Comparison of ENCODE assay signal across 1 cellular context in the genomic region with DNA sequence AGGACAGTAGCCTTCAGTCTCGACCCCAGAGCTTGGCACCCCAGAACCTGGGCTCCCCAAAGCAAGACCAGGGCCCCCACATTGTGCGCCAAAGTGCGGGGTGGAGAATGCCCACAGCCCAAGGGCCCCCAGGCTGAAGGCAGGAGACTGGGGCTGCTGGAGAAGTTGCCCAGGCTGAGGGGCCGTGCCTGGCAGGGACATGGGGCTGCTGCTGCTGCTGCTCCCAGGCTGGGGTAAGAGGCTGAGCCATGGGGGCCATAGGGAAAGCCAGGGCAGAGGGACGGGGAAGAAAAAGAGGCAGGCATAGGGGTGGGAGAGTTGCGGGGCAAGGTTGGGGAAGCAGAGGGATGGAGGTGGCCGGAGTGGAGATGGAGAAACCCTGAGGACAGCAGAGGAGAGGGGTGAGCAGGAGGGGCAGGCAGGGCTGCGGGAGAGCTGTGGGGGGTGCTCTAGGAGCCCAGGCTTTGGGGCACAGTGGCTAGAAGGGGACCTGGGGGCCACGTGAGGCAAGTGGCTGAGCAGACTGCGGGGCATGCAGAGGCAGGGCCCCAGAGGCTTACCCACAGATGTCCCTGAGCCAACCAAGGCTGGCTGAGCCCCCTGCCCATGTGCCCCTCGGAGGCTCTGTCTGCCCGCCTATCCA.
TF ChIP-seq lines count a peak whose summit lies in the region.

No MANE protein-coding gene starts in this region.

TF ChIP-seq in GM23338, 12 proteins besides CTCF, POLR2A, EP300 and RAD21 (continued from another document):
- TF ChIP-seq, protein P1, sequence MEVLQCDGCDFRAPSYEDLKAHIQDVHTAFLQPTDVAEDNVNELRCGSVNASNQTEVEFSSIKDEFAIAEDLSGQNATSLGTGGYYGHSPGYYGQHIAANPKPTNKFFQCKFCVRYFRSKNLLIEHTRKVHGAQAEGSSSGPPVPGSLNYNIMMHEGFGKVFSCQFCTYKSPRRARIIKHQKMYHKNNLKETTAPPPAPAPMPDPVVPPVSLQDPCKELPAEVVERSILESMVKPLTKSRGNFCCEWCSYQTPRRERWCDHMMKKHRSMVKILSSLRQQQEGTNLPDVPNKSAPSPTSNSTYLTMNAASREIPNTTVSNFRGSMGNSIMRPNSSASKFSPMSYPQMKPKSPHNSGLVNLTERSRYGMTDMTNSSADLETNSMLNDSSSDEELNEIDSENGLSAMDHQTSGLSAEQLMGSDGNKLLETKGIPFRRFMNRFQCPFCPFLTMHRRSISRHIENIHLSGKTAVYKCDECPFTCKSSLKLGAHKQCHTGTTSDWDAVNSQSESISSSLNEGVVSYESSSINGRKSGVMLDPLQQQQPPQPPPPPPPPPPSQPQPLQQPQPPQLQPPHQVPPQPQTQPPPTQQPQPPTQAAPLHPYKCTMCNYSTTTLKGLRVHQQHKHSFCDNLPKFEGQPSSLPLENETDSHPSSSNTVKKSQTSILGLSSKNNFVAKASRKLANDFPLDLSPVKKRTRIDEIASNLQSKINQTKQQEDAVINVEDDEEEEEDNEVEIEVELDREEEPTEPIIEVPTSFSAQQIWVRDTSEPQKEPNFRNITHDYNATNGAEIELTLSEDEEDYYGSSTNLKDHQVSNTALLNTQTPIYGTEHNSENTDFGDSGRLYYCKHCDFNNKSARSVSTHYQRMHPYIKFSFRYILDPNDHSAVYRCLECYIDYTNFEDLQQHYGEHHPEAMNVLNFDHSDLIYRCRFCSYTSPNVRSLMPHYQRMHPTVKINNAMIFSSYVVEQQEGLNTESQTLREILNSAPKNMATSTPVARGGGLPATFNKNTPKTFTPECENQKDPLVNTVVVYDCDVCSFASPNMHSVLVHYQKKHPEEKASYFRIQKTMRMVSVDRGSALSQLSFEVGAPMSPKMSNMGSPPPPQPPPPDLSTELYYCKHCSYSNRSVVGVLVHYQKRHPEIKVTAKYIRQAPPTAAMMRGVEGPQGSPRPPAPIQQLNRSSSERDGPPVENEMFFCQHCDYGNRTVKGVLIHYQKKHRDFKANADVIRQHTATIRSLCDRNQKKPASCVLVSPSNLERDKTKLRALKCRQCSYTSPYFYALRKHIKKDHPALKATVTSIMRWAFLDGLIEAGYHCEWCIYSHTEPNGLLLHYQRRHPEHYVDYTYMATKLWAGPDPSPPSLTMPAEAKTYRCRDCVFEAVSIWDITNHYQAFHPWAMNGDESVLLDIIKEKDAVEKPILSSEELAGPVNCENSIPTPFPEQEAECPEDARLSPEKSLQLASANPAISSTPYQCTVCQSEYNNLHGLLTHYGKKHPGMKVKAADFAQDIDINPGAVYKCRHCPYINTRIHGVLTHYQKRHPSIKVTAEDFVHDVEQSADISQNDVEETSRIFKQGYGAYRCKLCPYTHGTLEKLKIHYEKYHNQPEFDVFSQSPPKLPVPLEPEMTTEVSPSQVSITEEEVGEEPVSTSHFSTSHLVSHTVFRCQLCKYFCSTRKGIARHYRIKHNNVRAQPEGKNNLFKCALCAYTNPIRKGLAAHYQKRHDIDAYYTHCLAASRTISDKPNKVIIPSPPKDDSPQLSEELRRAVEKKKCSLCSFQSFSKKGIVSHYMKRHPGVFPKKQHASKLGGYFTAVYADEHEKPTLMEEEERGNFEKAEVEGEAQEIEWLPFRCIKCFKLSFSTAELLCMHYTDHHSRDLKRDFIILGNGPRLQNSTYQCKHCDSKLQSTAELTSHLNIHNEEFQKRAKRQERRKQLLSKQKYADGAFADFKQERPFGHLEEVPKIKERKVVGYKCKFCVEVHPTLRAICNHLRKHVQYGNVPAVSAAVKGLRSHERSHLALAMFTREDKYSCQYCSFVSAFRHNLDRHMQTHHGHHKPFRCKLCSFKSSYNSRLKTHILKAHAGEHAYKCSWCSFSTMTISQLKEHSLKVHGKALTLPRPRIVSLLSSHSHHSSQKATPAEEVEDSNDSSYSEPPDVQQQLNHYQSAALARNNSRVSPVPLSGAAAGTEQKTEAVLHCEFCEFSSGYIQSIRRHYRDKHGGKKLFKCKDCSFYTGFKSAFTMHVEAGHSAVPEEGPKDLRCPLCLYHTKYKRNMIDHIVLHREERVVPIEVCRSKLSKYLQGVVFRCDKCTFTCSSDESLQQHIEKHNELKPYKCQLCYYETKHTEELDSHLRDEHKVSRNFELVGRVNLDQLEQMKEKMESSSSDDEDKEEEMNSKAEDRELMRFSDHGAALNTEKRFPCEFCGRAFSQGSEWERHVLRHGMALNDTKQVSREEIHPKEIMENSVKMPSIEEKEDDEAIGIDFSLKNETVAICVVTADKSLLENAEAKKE (CRISPR knock-in tag; IDR thresholded peaks at IDR 0.05) = no peak
- TF ChIP-seq EZH2 (IDR thresholded peaks at IDR 0.05; ENCODE audit: low read depth, unreplicated experiment) (no peak), STAT1 (IDR thresholded peaks at IDR 0.05; ENCODE audit: unreplicated experiment) (no peak), CREB1 (CRISPR knock-in tag; IDR thresholded peaks at IDR 0.05; ENCODE audit: low read depth) (no peak)
